1 cellular context compared by ENCODE assay signal in genomic region chr21:43867936-43868335, GRCh38.
TF ChIP-seq lines count a peak whose summit lies in the region.

No MANE protein-coding gene starts in this region.

TF ChIP-seq in liver, 16 proteins besides CTCF, POLR2A, EP300 and RAD21 (continued from another document):
- no peak for TF ChIP-seq ZBTB33 (IDR thresholded peaks at IDR 0.05)
